Comparison of ENCODE assay signal across 17 cellular contexts in genomic region chr4:89685690-89686089, GRCh38.
DNase-seq lines count a peak whose midpoint lies in the region; ATAC-seq lines count a peak whose summit lies in the region.
"Had no signal": no experiment of that assay in that cellular context is flagged by ENCODE, and none has a peak within 500 bp of the region (broad histone marks: within the 10 kb centered on the region; RNA-seq: fewer than 3 reads in every experiment).

No MANE protein-coding gene starts in this region.

- no peak overlapping the region for H3K27ac Mint-ChIP-seq in activated naive CD8-positive, alpha-beta T cell treated with anti-CD3 and anti-CD28 coated beads, Interleukin-2, amount 10 ng/mL, durations not matched to agents 7 days and 5 days
- H3K27ac Mint-ChIP-seq in activated naive CD8-positive, alpha-beta T cell treated with anti-CD3 and anti-CD28 coated beads for 36 hours, result no peak overlapping the region
- no peak overlapping the region for H3K27ac Mint-ChIP-seq in stimulated activated naive CD8-positive, alpha-beta T cell treated with anti-CD3 and anti-CD28 coated beads, Interleukin-15, amount 100 ng/mL, for 72 hours
- H3K27ac Mint-ChIP-seq in immature natural killer cell, result peak overlapping the region; percentile 41 to 80 (median 52)
- H3K27ac Mint-ChIP-seq: CD4-positive, alpha-beta memory T cell had no signal

- H3K36me3 Mint-ChIP-seq in activated naive CD8-positive, alpha-beta T cell treated with anti-CD3 and anti-CD28 coated beads, Interleukin-2, amount 10 ng/mL, durations not matched to agents 7 days and 5 days, result no peaks in the 10 kb centered on the region
- no peaks in the 10 kb centered on the region for H3K36me3 Mint-ChIP-seq in activated naive CD8-positive, alpha-beta T cell treated with anti-CD3 and anti-CD28 coated beads for 36 hours
- H3K36me3 Mint-ChIP-seq in immature natural killer cell, result no peaks in the 10 kb centered on the region
- H3K36me3 Mint-ChIP-seq: CD4-positive, alpha-beta memory T cell had no signal

- DNase-seq in activated naive CD8-positive, alpha-beta T cell treated with anti-CD3 and anti-CD28 coated beads, Interleukin-2, amount 10 ng/mL, durations not matched to agents 7 days and 5 days, result no peak
- no peak for DNase-seq in activated naive CD8-positive, alpha-beta T cell treated with anti-CD3 and anti-CD28 coated beads for 36 hours
- DNase-seq in stimulated activated naive CD8-positive, alpha-beta T cell treated with anti-CD3 and anti-CD28 coated beads, Interleukin-15, amount 100 ng/mL, for 72 hours, result no peak
- no peak for DNase-seq in stimulated activated naive CD8-positive, alpha-beta T cell treated with anti-CD3 and anti-CD28 coated beads, Interleukin-15, Interleukin-2, amounts not matched to agents 100 U/mL and 50 U/mL, for 24 hours
- DNase-seq in immature natural killer cell (peak; percentile 31 to 37 (median 31)), OCI-M1 (lab: John Stamatoyannopoulos, UW) (no peak), 8988T (no peak)
- DNase-seq: C1 segment of cervical spinal cord; Calu3; CD4-positive, alpha-beta memory T cell; COR-L47; DMS53; DMS79 treated with DMSO at 0.1 percent for 48 hours; GM23248; H7; HCEC 1CT had no signal

- ATAC-seq in activated naive CD8-positive, alpha-beta T cell treated with anti-CD3 and anti-CD28 coated beads, Interleukin-2, amount 10 ng/mL, durations not matched to agents 7 days and 5 days (ENCODE audit: low read depth), result peak; percentile 65
- peak; percentile 40 for ATAC-seq in stimulated activated naive CD8-positive, alpha-beta T cell treated with anti-CD3 and anti-CD28 coated beads, Interleukin-15, amount 100 ng/mL, for 72 hours
- ATAC-seq in stimulated activated naive CD8-positive, alpha-beta T cell treated with anti-CD3 and anti-CD28 coated beads, Interleukin-15, Interleukin-2, amounts not matched to agents 100 U/mL and 50 U/mL, for 24 hours, result no peak
- ATAC-seq: GM12878 had no signal

- H3K27me3 Mint-ChIP-seq in activated naive CD8-positive, alpha-beta T cell treated with anti-CD3 and anti-CD28 coated beads, Interleukin-2, amount 10 ng/mL, durations not matched to agents 7 days and 5 days, result peaks cover 10% of the 10 kb centered on the region
- no peaks in the 10 kb centered on the region for H3K27me3 Mint-ChIP-seq in activated naive CD8-positive, alpha-beta T cell treated with anti-CD3 and anti-CD28 coated beads for 36 hours
- peaks cover 22% of the 10 kb centered on the region for H3K27me3 Mint-ChIP-seq in stimulated activated naive CD8-positive, alpha-beta T cell treated with anti-CD3 and anti-CD28 coated beads, Interleukin-15, amount 100 ng/mL, for 72 hours
- peaks cover 0 to 2% (median 2%) of the 10 kb centered on the region in 3 donors for H3K27me3 Mint-ChIP-seq in immature natural killer cell (ENCODE audit: low read depth in 3 of 3)

- H3K4me1 Mint-ChIP-seq in activated naive CD8-positive, alpha-beta T cell treated with anti-CD3 and anti-CD28 coated beads, Interleukin-2, amount 10 ng/mL, durations not matched to agents 7 days and 5 days, result peaks cover 9% of the 10 kb centered on the region
- peaks cover 2% of the 10 kb centered on the region for H3K4me1 Mint-ChIP-seq in activated naive CD8-positive, alpha-beta T cell treated with anti-CD3 and anti-CD28 coated beads for 36 hours
- H3K4me1 Mint-ChIP-seq in stimulated activated naive CD8-positive, alpha-beta T cell treated with anti-CD3 and anti-CD28 coated beads, Interleukin-15, amount 100 ng/mL, for 72 hours, result no peaks in the 10 kb centered on the region
- peaks cover 13 to 19% of the 10 kb centered on the region in 2 donors for H3K4me1 Mint-ChIP-seq in immature natural killer cell
- H3K4me1 Mint-ChIP-seq: CD4-positive, alpha-beta memory T cell had no signal

- POLR2A ChIA-PET in activated naive CD8-positive, alpha-beta T cell treated with anti-CD3 and anti-CD28 coated beads, Interleukin-2, amount 10 ng/mL, durations not matched to agents 7 days and 5 days (lab: Charles Lee), result no interaction called here

- peaks cover 5% of the 10 kb centered on the region for H3K9me3 Mint-ChIP-seq in activated naive CD8-positive, alpha-beta T cell treated with anti-CD3 and anti-CD28 coated beads, Interleukin-2, amount 10 ng/mL, durations not matched to agents 7 days and 5 days
- peaks cover 2% of the 10 kb centered on the region for H3K9me3 Mint-ChIP-seq in activated naive CD8-positive, alpha-beta T cell treated with anti-CD3 and anti-CD28 coated beads for 36 hours
- H3K9me3 Mint-ChIP-seq in stimulated activated naive CD8-positive, alpha-beta T cell treated with anti-CD3 and anti-CD28 coated beads, Interleukin-15, amount 100 ng/mL, for 72 hours, result no peaks in the 10 kb centered on the region
- H3K9me3 Mint-ChIP-seq in immature natural killer cell, result peaks cover 0 to 5% (median 0%) of the 10 kb centered on the region in 6 donors
- H3K9me3 Mint-ChIP-seq: CD4-positive, alpha-beta memory T cell had no signal

- H3K4me3 Mint-ChIP-seq in activated naive CD8-positive, alpha-beta T cell treated with anti-CD3 and anti-CD28 coated beads, Interleukin-2, amount 10 ng/mL, durations not matched to agents 7 days and 5 days, result no peak overlapping the region
- no peak overlapping the region for H3K4me3 Mint-ChIP-seq in activated naive CD8-positive, alpha-beta T cell treated with anti-CD3 and anti-CD28 coated beads for 36 hours
- no peak overlapping the region for H3K4me3 Mint-ChIP-seq in stimulated activated naive CD8-positive, alpha-beta T cell treated with anti-CD3 and anti-CD28 coated beads, Interleukin-15, amount 100 ng/mL, for 72 hours
- peak overlapping the region in 3 of 5 donors; percentile 23 to 68 (median 34) for H3K4me3 Mint-ChIP-seq in immature natural killer cell
- H3K4me3 Mint-ChIP-seq: CD4-positive, alpha-beta memory T cell had no signal

Comparison
In these comparisons a context has a peak if more than half of its experiments do, and no peak if none do; other contexts are left out.
1. DNase-seq: peak in immature natural killer cell (3 of 3); none in activated naive CD8-positive, alpha-beta T cell treated with anti-CD3 and anti-CD28 coated beads, Interleukin-2, amount 10 ng/mL, durations not matched to agents 7 days and 5 days (single experiment), activated naive CD8-positive, alpha-beta T cell treated with anti-CD3 and anti-CD28 coated beads for 36 hours (single experiment), stimulated activated naive CD8-positive, alpha-beta T cell treated with anti-CD3 and anti-CD28 coated beads, Interleukin-15, amount 100 ng/mL, for 72 hours (0 of 2), stimulated activated naive CD8-positive, alpha-beta T cell treated with anti-CD3 and anti-CD28 coated beads, Interleukin-15, Interleukin-2, amounts not matched to agents 100 U/mL and 50 U/mL, for 24 hours (single experiment), OCI-M1 (single experiment) and 8988T (single experiment).
2. H3K27ac Mint-ChIP-seq: peak in immature natural killer cell (6 of 6); none in activated naive CD8-positive, alpha-beta T cell treated with anti-CD3 and anti-CD28 coated beads, Interleukin-2, amount 10 ng/mL, durations not matched to agents 7 days and 5 days (single experiment), activated naive CD8-positive, alpha-beta T cell treated with anti-CD3 and anti-CD28 coated beads for 36 hours (single experiment) and stimulated activated naive CD8-positive, alpha-beta T cell treated with anti-CD3 and anti-CD28 coated beads, Interleukin-15, amount 100 ng/mL, for 72 hours (0 of 2).
3. H3K4me3 Mint-ChIP-seq: peak in immature natural killer cell (3 of 5); none in activated naive CD8-positive, alpha-beta T cell treated with anti-CD3 and anti-CD28 coated beads, Interleukin-2, amount 10 ng/mL, durations not matched to agents 7 days and 5 days (single experiment), activated naive CD8-positive, alpha-beta T cell treated with anti-CD3 and anti-CD28 coated beads for 36 hours (single experiment) and stimulated activated naive CD8-positive, alpha-beta T cell treated with anti-CD3 and anti-CD28 coated beads, Interleukin-15, amount 100 ng/mL, for 72 hours (0 of 2).